Comparison of ENCODE assay signal across 24 cellular contexts in the genomic region with DNA sequence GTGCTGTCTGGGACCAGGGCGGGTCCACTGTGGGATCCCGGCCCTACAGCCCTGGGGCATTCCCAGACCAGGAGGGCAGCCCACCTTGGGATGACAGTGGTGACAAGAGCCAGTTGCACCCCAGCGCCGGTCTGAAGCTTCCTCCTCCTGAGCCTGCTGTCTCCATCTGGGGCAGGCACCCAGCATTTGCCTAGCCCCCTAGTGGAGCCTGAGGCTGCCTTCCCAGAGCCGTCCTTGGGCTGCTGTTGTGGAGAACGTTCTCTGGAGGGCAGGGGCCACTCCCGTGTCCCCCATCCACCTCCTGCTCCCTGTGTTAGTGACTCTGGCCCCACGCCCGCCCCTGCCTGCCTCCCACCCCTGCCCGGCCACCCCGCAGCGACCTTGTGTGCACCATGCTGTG.
"Had no signal": no experiment of that assay in that cellular context is flagged by ENCODE, and none has a peak within 500 bp of the region (broad histone marks: within the 10 kb centered on the region; RNA-seq: fewer than 3 reads in every experiment).

No MANE protein-coding gene starts in this region.

- H3K4me3 ChIP-seq: adrenal gland, ascending aorta, gastroesophageal sphincter, pancreas, psoas muscle, thyroid gland, upper lobe of right lung had no signal

- H3K4me1 ChIP-seq: ascending aorta, gastroesophageal sphincter, psoas muscle, thyroid gland, upper lobe of right lung had no signal

- H3K27ac ChIP-seq: adrenal gland, ascending aorta, epithelial cell of prostate, gastroesophageal sphincter, pancreas, psoas muscle, thyroid gland, upper lobe of right lung had no signal

- ATAC-seq: gastroesophageal sphincter, pancreas, psoas muscle, right cardiac atrium, T-helper 17 cell, upper lobe of right lung had no signal

- H3K27me3 ChIP-seq: adrenal gland, ascending aorta, gastroesophageal sphincter, pancreas, thyroid gland, upper lobe of right lung had no signal

- H3K4me3 Mint-ChIP-seq: activated CD4-positive, alpha-beta memory T cell treated with anti-CD3 and anti-CD28 coated beads for 36 hours; activated naive CD8-positive, alpha-beta T cell; memory B cell; nephron; stimulated activated naive CD8-positive, alpha-beta T cell treated with anti-CD3 and anti-CD28 coated beads, Interleukin-15, Interleukin-2, amounts not matched to agents 100 ng/mL and 50 ng/mL, for 24 hours; T-helper 17 cell had no signal

- H3K27ac Mint-ChIP-seq: activated CD4-positive, alpha-beta memory T cell treated with anti-CD3 and anti-CD28 coated beads for 36 hours; activated naive CD8-positive, alpha-beta T cell; memory B cell; nephron; stimulated activated naive CD8-positive, alpha-beta T cell treated with anti-CD3 and anti-CD28 coated beads, Interleukin-15, Interleukin-2, amounts not matched to agents 100 ng/mL and 50 ng/mL, for 24 hours; T-helper 17 cell had no signal

- DNase-seq: activated CD4-positive, alpha-beta memory T cell treated with anti-CD3 and anti-CD28 coated beads for 36 hours; activated CD4-positive, alpha-beta T cell treated with anti-CD3 and anti-CD28 coated beads for 48 hours; adrenal gland; cerebellar nuclear complex; cortex of kidney; head of caudate nucleus; islet precursor cell; left cardiac atrium; pancreas; psoas muscle; right cardiac atrium; stimulated activated CD4-positive, alpha-beta T cell treated with anti-CD3 and anti-CD28 coated beads, Interleukin-12 subunit alpha, Interleukin-12 subunit beta, amount 100 ng/mL, for 4 hours; stimulated activated CD4-positive, alpha-beta T cell treated with anti-CD3 and anti-CD28 coated beads, Interleukin-4, amount 100 ng/mL, for 4 hours; substantia nigra; T-helper 17 cell; thyroid gland; upper lobe of right lung had no signal

- FAIRE-seq: pancreas had no signal

- H3K9me3 ChIP-seq: adrenal gland, ascending aorta, gastroesophageal sphincter, pancreas, psoas muscle, thyroid gland, upper lobe of right lung had no signal

- H3K27me3 Mint-ChIP-seq: activated CD4-positive, alpha-beta memory T cell treated with anti-CD3 and anti-CD28 coated beads for 36 hours; activated naive CD8-positive, alpha-beta T cell; memory B cell; stimulated activated naive CD8-positive, alpha-beta T cell treated with anti-CD3 and anti-CD28 coated beads, Interleukin-15, Interleukin-2, amounts not matched to agents 100 ng/mL and 50 ng/mL, for 24 hours; T-helper 17 cell had no signal
